In the genomic region with DNA sequence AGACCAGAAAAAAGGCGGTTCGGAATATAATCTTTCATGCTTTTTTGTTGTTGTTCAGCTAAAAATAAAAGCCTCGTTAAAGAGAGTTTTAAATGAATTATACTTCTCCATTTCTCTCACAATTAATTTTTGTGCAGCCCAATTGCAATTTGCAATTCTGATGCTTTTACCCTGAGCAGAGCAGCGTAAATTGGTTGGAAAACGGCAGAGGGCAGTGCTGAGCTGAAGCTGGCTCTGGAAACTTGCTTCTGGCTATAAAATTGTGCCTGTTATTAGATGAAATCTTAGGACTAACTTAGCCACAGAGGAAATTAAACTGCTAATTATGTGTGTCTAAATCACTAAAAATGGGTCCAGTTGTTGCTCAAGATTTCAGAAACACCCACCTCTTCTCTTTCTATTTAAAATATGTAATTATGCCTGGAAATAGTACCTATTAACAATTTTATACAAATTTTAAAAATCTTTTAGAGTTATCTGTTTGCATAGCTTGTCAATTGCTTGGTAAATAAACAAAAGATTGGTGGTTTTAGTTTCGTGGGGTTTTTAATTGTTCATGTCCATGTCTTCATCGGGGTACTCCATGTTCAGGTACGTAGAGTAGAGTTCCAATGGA, we compare ENCODE assay signal across 8 cellular contexts.
DNase-seq lines count a peak whose midpoint lies in the region; ATAC-seq, FAIRE-seq and TF ChIP-seq lines count a peak whose summit lies in the region.

No MANE protein-coding gene starts in this region.

- DNase-seq in D721Med (ENCODE audit: insufficient read length, low spot score), result no peak
- peak; percentile 66 for DNase-seq in HT-29 (ENCODE audit: low spot score)
- peak; percentile 2 for DNase-seq in Panc1 (ENCODE audit: low read depth, low spot score)
- no peak for DNase-seq in chondrocyte (ENCODE audit: low spot score)
- DNase-seq in left lobe of liver (ENCODE audit: low spot score), result no peak
- DNase-seq in thoracic aorta (ENCODE audit: low spot score), result no peak

- H3K9me3 Mint-ChIP-seq in chondrocyte (ENCODE audit: low read depth), result no peaks in the 10 kb centered on the region

- H3K4me3 Mint-ChIP-seq in chondrocyte (ENCODE audit: unreplicated experiment), result no peak overlapping the region

- no peaks in the 10 kb centered on the region for H3K27me3 Mint-ChIP-seq in chondrocyte (ENCODE audit: low read depth)

- ATAC-seq in Panc1 (no peak), left lobe of liver (peak; percentile 76), thoracic aorta (ENCODE audit: insufficient number of reproducible peaks, low FRiP score, low read depth) (no peak), GM19351 (IDR thresholded peaks at IDR 0.05; ENCODE audit: unreplicated experiment) (no peak), GM19463 (IDR thresholded peaks at IDR 0.05; ENCODE audit: unreplicated experiment) (no peak)

- no peaks in the 10 kb centered on the region for H3K9me3 ChIP-seq in Panc1 (ENCODE audit: control insufficient read depth, insufficient read depth, low read depth, low read length)
- H3K9me3 ChIP-seq in thoracic aorta, result no peaks in the 10 kb centered on the region

- no peak overlapping the region for H3K27ac Mint-ChIP-seq in chondrocyte (ENCODE audit: unreplicated experiment)

- CTCF ChIA-PET in Panc1 (lab: Charles Lee), result interaction anchor here (0.7 kb wide), 1 partner anchor 520 kb away, joined by 3 read pairs; no protein-coding TSS in a partner anchor

- H3K27me3 ChIP-seq in Panc1 (ENCODE audit: control insufficient read depth, insufficient read depth, low read length) (no peaks in the 10 kb centered on the region), thoracic aorta (replicated peaks; ENCODE audit: insufficient read depth) (no peaks in the 10 kb centered on the region)

- POLR2A ChIA-PET in Panc1 (lab: Charles Lee), result no interaction called here

- H3K4me1 ChIP-seq in Panc1 (ENCODE audit: control insufficient read depth, insufficient read depth, low read length), result no peaks in the 10 kb centered on the region
- no peaks in the 10 kb centered on the region for H3K4me1 ChIP-seq in thoracic aorta (ENCODE audit: control insufficient read depth in 1 of 2, low read depth in 2 of 2)

- intact Hi-C loops in Panc1 (cut with micrococcal nuclease; ENCODE audit: unreplicated experiment), result loop anchor here (2.0 to 10.0 kb wide), 2 partner anchors 439 to 695 kb away; no protein-coding TSS in a partner anchor

- peaks cover 8% of the 10 kb centered on the region for H3K4me1 Mint-ChIP-seq in chondrocyte (ENCODE audit: low read depth)

- H3K27ac ChIP-seq in Panc1 (ENCODE audit: low read length), result no peak overlapping the region
- H3K27ac ChIP-seq in thoracic aorta, result no peak overlapping the region

- no TSS peak for BruUV-seq in Panc1 (replicated peaks; lab: Mats Ljungman, UMichigan)

- H3K4me3 ChIP-seq in Panc1 (ENCODE audit: low read depth in 2 of 2, low read length in 2 of 2) (no peak overlapping the region), thoracic aorta (no peak overlapping the region)

- no peak for FAIRE-seq in D721Med (lab: Jason Lieb, UNC)

- H3K36me3 ChIP-seq in Panc1 (ENCODE audit: control insufficient read depth, insufficient read depth, low read length) (no peaks in the 10 kb centered on the region), thoracic aorta (no peaks in the 10 kb centered on the region)

- H3K36me3 Mint-ChIP-seq in chondrocyte (ENCODE audit: low read depth), result peaks cover 2% of the 10 kb centered on the region

- in situ Hi-C loops in Panc1 (cut with HindIII; ENCODE audit: low pct_unique_long_range_greater_than_20kb, low sequenced_read_pairs), result no loop called here

- TF ChIP-seq CTCF in D721Med (IDR thresholded peaks at IDR 0.05; ENCODE audit: insufficient read depth, missing control alignments) (peak; percentile 83), Panc1 (IDR thresholded peaks at IDR 0.05) (peak; percentile 82), chondrocyte (IDR thresholded peaks at IDR 0.05) (peak; percentile 95), thoracic aorta (IDR thresholded peaks at IDR 0.05) (peak; percentile 42)

Comparison
In these comparisons a context has a peak if more than half of its experiments do, and no peak if none do; other contexts are left out.
1. DNase-seq: peak in HT-29 (single experiment) and Panc1 (single experiment); none in D721Med (single experiment), chondrocyte (single experiment), left lobe of liver (single experiment) and thoracic aorta (single experiment).
2. CTCF ChIP-seq: peak in every context shown above with its lines; median percentile 95 in chondrocyte; 83 in D721Med; 82 in Panc1; 42 in thoracic aorta.